ENCODE assay signal across 23 cellular contexts in the genomic region with DNA sequence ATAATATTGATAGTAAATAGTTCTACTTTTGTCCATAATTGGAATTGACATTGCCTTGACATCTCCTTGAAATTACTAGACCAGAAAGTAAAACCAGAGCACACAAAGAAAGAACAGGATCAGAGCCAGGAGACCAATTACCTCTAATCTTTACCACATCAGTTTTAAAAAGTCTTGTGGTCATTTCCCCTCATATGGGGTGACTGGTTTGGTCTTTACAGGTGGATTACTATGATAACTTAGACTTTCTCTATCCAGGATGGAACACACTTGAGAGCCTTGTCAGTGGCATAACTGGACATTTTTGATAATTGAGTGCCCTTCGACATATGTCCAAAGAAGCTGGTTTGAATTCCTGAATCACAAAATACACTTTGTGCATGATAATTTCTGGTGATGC.
"Had no signal": no experiment of that assay in that cellular context is flagged by ENCODE, and none has a peak within 500 bp of the region (broad histone marks: within the 10 kb centered on the region; RNA-seq: fewer than 3 reads in every experiment).

No MANE protein-coding gene starts in this region.

- DNase-seq: cortex of kidney; dermis blood vessel endothelial cell; dorsolateral prefrontal cortex; effector CD4-positive, alpha-beta T cell; effector memory CD4-positive, alpha-beta T cell; foreskin keratinocyte; gastrocnemius medialis; glutamatergic neuron; head of caudate nucleus; heart right ventricle; hippocampal formation; left cardiac atrium; left lung; left ventricle myocardium superior; lower lobe of right lung; mesenchymal stem cell; mucosa of descending colon; naive B cell; naive thymus-derived CD8-positive, alpha-beta T cell had no signal

- H3K9me3 ChIP-seq: esophagus muscularis mucosa, gastrocnemius medialis, lower lobe of right lung, mucosa of descending colon had no signal

- H3K27me3 ChIP-seq: dorsolateral prefrontal cortex, esophagus muscularis mucosa, foreskin keratinocyte, gastrocnemius medialis, heart right ventricle, left lung had no signal

- H3K4me1 ChIP-seq: esophagus muscularis mucosa, foreskin keratinocyte, gastrocnemius medialis, heart right ventricle, left lung, lower lobe of right lung had no signal

- H3K36me3 ChIP-seq: esophagus muscularis mucosa, gastrocnemius medialis, heart right ventricle, left lung, lower lobe of right lung had no signal

- H3K27ac ChIP-seq: dorsolateral prefrontal cortex, esophagus muscularis mucosa, foreskin keratinocyte, gastrocnemius medialis, heart right ventricle, left lung, lower lobe of right lung had no signal

- H3K4me3 ChIP-seq: dorsolateral prefrontal cortex, esophagus muscularis mucosa, gastrocnemius medialis, heart right ventricle, left lung, lower lobe of right lung, mucosa of descending colon had no signal

- FAIRE-seq: endothelial cell of umbilical vein, islet of Langerhans, keratinocyte had no signal

- ATAC-seq: foreskin keratinocyte; gastrocnemius medialis; heart right ventricle; left cardiac atrium; left lung; left ventricle myocardium superior; lower lobe of right lung; mucosa of descending colon; naive thymus-derived CD8-positive, alpha-beta T cell had no signal
